Comparison of ENCODE assay signal across 11 cellular contexts in genomic region chr9:21367169-21367568, GRCh38. TPM values are rescaled to one million over a fixed set of nuclear protein-coding genes. Genes with fewer than 3 reads are reported as not detected.
DNase-seq lines count a peak whose midpoint lies in the region; ATAC-seq and FAIRE-seq lines count a peak whose summit lies in the region.
"Not testable (repeated sequence)": the region's sequence is repeated elsewhere in the genome, so short reads cannot be mapped to it uniquely, and the experiment has no call there.
"Had no signal": no experiment of that assay in that cellular context is flagged by ENCODE, and none has a peak within 500 bp of the region (broad histone marks: within the 10 kb centered on the region; RNA-seq: fewer than 3 reads in every experiment).

No MANE protein-coding gene starts in this region.

- ATAC-seq in GM18502 (IDR thresholded peaks at IDR 0.05; ENCODE audit: poor library complexity, unreplicated experiment) (peak; percentile 95), GM19023 (IDR thresholded peaks at IDR 0.05; ENCODE audit: unreplicated experiment) (peak; percentile 57), GM21390 (IDR thresholded peaks at IDR 0.05; ENCODE audit: unreplicated experiment) (peak; percentile 88), HG02588 (IDR thresholded peaks at IDR 0.05; ENCODE audit: unreplicated experiment) (peak; percentile 55), HG02970 (IDR thresholded peaks at IDR 0.05; ENCODE audit: low FRiP score, unreplicated experiment) (peak; percentile 88), HG03159 (IDR thresholded peaks at IDR 0.05; ENCODE audit: unreplicated experiment) (peak; percentile 99), HG03558 (IDR thresholded peaks at IDR 0.05; ENCODE audit: extremely low read depth, unreplicated experiment) (peak; percentile 79)

- not testable (repeated sequence) for DNase-seq in small intestine

- 91 to 93% (median 92%) methylated on average over 1 of the region's 2 CpGs for WGBS in small intestine, 3 donors

- not testable (repeated sequence) for H3K27ac ChIP-seq in small intestine (ENCODE audit: low read depth in 1 of 2, low read length in 1 of 2)

- H3K27me3 ChIP-seq in small intestine (ENCODE audit: control insufficient read depth in 2 of 2, insufficient read depth in 2 of 2, low read length in 2 of 2) = not testable (repeated sequence)

- peak; percentile 51 for FAIRE-seq in small intestine (lab: Jason Lieb, UNC)

- not testable (repeated sequence) for H3K4me3 ChIP-seq in small intestine (ENCODE audit: low read depth in 1 of 2, low read length in 2 of 2)

- not testable (repeated sequence) for H3K4me1 ChIP-seq in small intestine (ENCODE audit: control insufficient read depth in 2 of 2, insufficient read depth in 1 of 2, low read depth in 1 of 2, low read length in 1 of 2)

- not testable (repeated sequence) for H3K36me3 ChIP-seq in small intestine (ENCODE audit: control insufficient read depth in 2 of 2, insufficient read depth in 2 of 2, low read length in 2 of 2)

- H3K9me3 ChIP-seq in small intestine (ENCODE audit: control insufficient read depth, low read depth) = not testable (repeated sequence)

RNA-seq across cellular contexts. Expression of gene IFNA13, which starts 0.7 kb away (rescaled TPM):
- polyA plus RNA-seq in small intestine = not detected
- polyA plus RNA-seq: GM23248 had no signal

RNA-seq across cellular contexts. Expression of gene IFNA6, which starts 16.5 kb away (rescaled TPM):
- polyA plus RNA-seq in small intestine = not detected
- polyA plus RNA-seq: GM23248, spleen, thymus had no signal

RNA-seq across cellular contexts. Expression of gene IFNA2, which starts 18.0 kb away (rescaled TPM):
- not detected for polyA plus RNA-seq in small intestine
- polyA plus RNA-seq: GM23248, spleen, thymus had no signal

RNA-seq across cellular contexts. Expression of gene KLHL9, which starts 32.0 kb away (rescaled TPM):
- 1 to 10 TPM; 4.6 to 9.4 (median 5.6) TPM for polyA plus RNA-seq in small intestine

RNA-seq across cellular contexts. Expression of gene IFNA8, which starts 41.7 kb away (rescaled TPM):
- polyA plus RNA-seq in small intestine = not detected
- polyA plus RNA-seq: GM23248, spleen, thymus had no signal
